ENCODE assay signal across 14 cellular contexts in the genomic region with DNA sequence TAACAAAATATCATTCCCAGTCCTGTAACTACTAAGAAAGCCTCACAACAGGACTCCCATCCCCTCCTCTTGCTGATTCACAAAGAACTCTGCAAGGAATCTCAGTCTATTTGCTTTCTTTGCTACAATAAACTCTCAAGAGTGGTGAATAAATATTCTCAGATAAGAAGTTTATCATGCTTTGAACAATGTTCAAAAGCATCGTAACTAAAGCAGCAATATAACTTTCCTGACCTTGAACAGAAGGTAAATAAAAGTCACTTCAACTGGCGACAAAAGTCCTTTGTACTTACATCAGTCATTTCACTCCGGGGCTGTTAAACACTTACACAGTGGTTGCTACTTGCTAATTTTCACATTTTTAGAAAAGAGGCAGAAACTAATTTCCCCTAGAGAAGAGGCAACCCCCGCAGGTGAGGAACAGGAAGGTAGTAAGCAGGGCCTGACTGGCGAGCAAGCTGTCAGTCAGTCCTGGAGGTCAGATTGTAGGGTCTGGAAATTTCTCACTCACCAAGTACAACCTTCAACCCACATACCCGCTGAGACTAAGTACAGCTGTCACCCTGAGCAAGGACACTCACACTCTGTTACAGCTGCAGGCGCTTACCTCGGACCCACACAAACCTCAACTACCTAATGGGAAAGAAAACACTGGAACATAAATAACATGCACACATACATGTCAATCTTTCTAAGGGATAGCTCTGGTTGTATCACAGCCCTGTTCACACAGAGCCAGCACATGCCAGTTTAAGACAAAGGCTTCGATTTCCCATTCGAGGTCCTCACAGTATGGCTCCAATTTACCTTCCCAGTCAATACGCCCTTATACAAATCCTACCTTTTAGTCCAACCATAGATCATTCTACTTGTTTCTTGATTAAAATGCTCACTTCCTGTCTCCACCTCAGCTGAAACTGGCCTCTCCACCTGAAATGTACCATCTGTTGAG.
DNase-seq lines count a peak whose midpoint lies in the region; ATAC-seq and TF ChIP-seq lines count a peak whose summit lies in the region.
"Had no signal": no experiment of that assay in that cellular context is flagged by ENCODE, and none has a peak within 500 bp of the region (broad histone marks: within the 10 kb centered on the region; RNA-seq: fewer than 3 reads in every experiment).

No MANE protein-coding gene starts in this region.

- H3K36me3 ChIP-seq in SK-N-MC (ENCODE audit: insufficient read depth, low read length) = peaks cover 67% of the 10 kb centered on the region
- H3K36me3 ChIP-seq in left lung = no peaks in the 10 kb centered on the region
- H3K36me3 ChIP-seq: gastroesophageal sphincter had no signal

- intact Hi-C loops in left lung (cut with DNase I) = no loop called here

- H3K4me3 ChIP-seq in SK-N-MC (no peak overlapping the region), left lung (no peak overlapping the region)
- H3K4me3 ChIP-seq: gastroesophageal sphincter had no signal

- ATAC-seq in left lung (peak; percentile 92), HG02763 (IDR thresholded peaks at IDR 0.05; ENCODE audit: unreplicated experiment) (no peak)
- ATAC-seq: gastroesophageal sphincter had no signal

- DNase-seq in HuH-7 (ENCODE audit: low spot score) = peak; percentile 51
- DNase-seq in SK-N-MC (ENCODE audit: low read depth, low spot score) = no peak
- no peak for DNase-seq in left lung
- DNase-seq in amniotic stem cell (lab: John Stamatoyannopoulos, UW) = no peak
- no peak for DNase-seq in T-helper 1 cell
- DNase-seq: activated B cell treated with CpG ODN at 0.5 μM for 24 hours; activated naive CD4-positive, alpha-beta T cell treated with anti-CD3 and anti-CD28 coated beads for 36 hours; CD4-positive, alpha-beta T cell; islet precursor cell; naive B cell; stimulated activated CD4-positive, alpha-beta T cell treated with anti-CD3 and anti-CD28 coated beads, Interleukin-2, amount 100 ng/mL, for 48 hours had no signal

- peak overlapping the region; percentile 53 for H3K27ac ChIP-seq in SK-N-MC
- H3K27ac ChIP-seq in left lung = peak overlapping the region in 1 of 2 donors; percentile 20
- H3K27ac ChIP-seq in temporal lobe (ENCODE audit: low read depth, low read length) = peak overlapping the region; percentile 36
- H3K27ac ChIP-seq: gastroesophageal sphincter had no signal

- no peak overlapping the region for H3K9ac ChIP-seq in SK-N-MC (ENCODE audit: insufficient read length)

- no peaks in the 10 kb centered on the region for H3K9me3 ChIP-seq in SK-N-MC (ENCODE audit: low read depth, low read length)
- no peaks in the 10 kb centered on the region for H3K9me3 ChIP-seq in left lung
- H3K9me3 ChIP-seq: gastroesophageal sphincter had no signal

- no peaks in the 10 kb centered on the region for H3K27me3 ChIP-seq in left lung
- H3K27me3 ChIP-seq: gastroesophageal sphincter had no signal

- TF ChIP-seq CTCF in left lung (IDR thresholded peaks at IDR 0.05) = no peak

- H3K4me1 ChIP-seq in left lung = no peaks in the 10 kb centered on the region
- H3K4me1 ChIP-seq: gastroesophageal sphincter had no signal
